Comparison of ENCODE assay signal across 8 cellular contexts in genomic region chr9:33721674-33722358, GRCh38.
DNase-seq lines count a peak whose midpoint lies in the region; ATAC-seq and TF ChIP-seq lines count a peak whose summit lies in the region.

No MANE protein-coding gene starts in this region.

- peaks cover 13% of the 10 kb centered on the region for H3K27me3 ChIP-seq in A673 (replicated peaks; ENCODE audit: insufficient read depth, low read depth, low read length, poor library complexity)

- no peaks in the 10 kb centered on the region for H3K4me1 ChIP-seq in A673 (ENCODE audit: insufficient read depth, low read length, poor library complexity, severe bottlenecking)

- no TSS peak for BruUV-seq in A673 (replicated peaks; lab: Mats Ljungman, UMichigan)

- H3K36me3 ChIP-seq in A673 (ENCODE audit: insufficient read depth, low read length, poor library complexity, severe bottlenecking), result no peaks in the 10 kb centered on the region

- H3K4me3 ChIP-seq in A673 (ENCODE audit: low read depth, low read length, poor library complexity, severe bottlenecking), result no peak overlapping the region

- H3K27ac ChIP-seq in A673 (ENCODE audit: low read depth, low read length, poor library complexity, severe bottlenecking), result no peak overlapping the region

- CTCF ChIA-PET in A673 (lab: Charles Lee), result interaction anchor here (0.6 to 4.4 kb wide), 4 partner anchors 97 to 270 kb away, joined by 5 to 57 read pairs (median 7); no protein-coding TSS in a partner anchor

- H3K9me3 ChIP-seq in A673 (ENCODE audit: low read depth, low read length, poor library complexity, severe bottlenecking), result no peaks in the 10 kb centered on the region

- intact Hi-C loops in A673 (cut with micrococcal nuclease; ENCODE audit: unreplicated experiment), result loop anchor here (1.0 kb wide), 1 partner anchor 98 kb away; no protein-coding TSS in a partner anchor

- POLR2A ChIA-PET in A673 (lab: Charles Lee; ENCODE audit: low non-redundant PET), result no interaction called here

- ATAC-seq in GM18858 (IDR thresholded peaks at IDR 0.05; ENCODE audit: unreplicated experiment) (peak; percentile 57), HG03457 (IDR thresholded peaks at IDR 0.05; ENCODE audit: unreplicated experiment) (peak; percentile 52)

- peak; percentile 84 for DNase-seq in A673 (ENCODE audit: low spot score)
- peak; percentile 71 for DNase-seq in NCI-H748 treated with DMSO at 0.1 percent for 48 hours (lab: John Stamatoyannopoulos, UW)
- peak; percentile 82 to 84 for DNase-seq in activated CD4-positive, alpha-beta T cell treated with anti-CD3 and anti-CD28 coated beads, Interleukin-2, amount 50 U/mL, for 4 hours
- peak; percentile 61 to 82 for DNase-seq in dermis microvascular lymphatic vessel endothelial cell (ENCODE audit: low read depth in 2 of 2)
- DNase-seq in medulla oblongata (ENCODE audit: extremely low spot score), result peak; percentile 87
- peak; percentile 60 for DNase-seq in stimulated activated CD8-positive, alpha-beta memory T cell treated with anti-CD3 and anti-CD28 coated beads, Interleukin-12 subunit alpha, Interleukin-12 subunit beta, amount 100 ng/mL, for 24 hours (ENCODE audit: extremely low read depth)

- peak; percentile 100 for TF ChIP-seq CTCF in A673 (conservative IDR thresholded peaks at IDR 0.05; ENCODE audit: low read depth, low read length)
